In genomic region chr19:50794778-50795664, GRCh38 we compare ENCODE assay signal across 7 cellular contexts. TPM values are rescaled to one million over a fixed set of nuclear protein-coding genes. Genes with fewer than 3 reads are reported as not detected.
DNase-seq lines count a peak whose midpoint lies in the region; ATAC-seq, FAIRE-seq and TF ChIP-seq lines count a peak whose summit lies in the region.

No MANE protein-coding gene starts in this region.

- peak; percentile 13 for ATAC-seq in HepG2

- TF ChIP-seq RAD21 in SK-N-SH (IDR thresholded peaks at IDR 0.05; ENCODE audit: low read length) (no peak), HepG2 (CRISPR knock-in tag; IDR thresholded peaks at IDR 0.05) (no peak)

- no peak for FAIRE-seq in HepG2 (lab: Jason Lieb, UNC)

- CTCF ChIA-PET in HEK293 (lab: Yijun Ruan, JAX) (interaction anchor here (0.6 to 9.4 kb wide), 4 partner anchors 11 to 126 kb away, joined by 3 to 79 read pairs (median 6); no protein-coding TSS in a partner anchor), SK-N-SH (lab: Yijun Ruan, JAX) (interaction anchor here (0.8 to 3.8 kb wide), 4 partner anchors 12 to 127 kb away, joined by 3 to 27 read pairs (median 4); no protein-coding TSS in a partner anchor), HepG2 (lab: Yijun Ruan, JAX; ENCODE audit: low intra/inter-chr PET ratio, low total read pairs) (no interaction called here)

- POLR2A ChIA-PET in HEK293 (lab: Yijun Ruan, JAX), result interaction anchor here (0.8 to 7.9 kb wide), 9 partner anchors 8 to 466 kb away, joined by 3 to 85 read pairs (median 3); partner anchors contain the start of gene KCNC3
- POLR2A ChIA-PET in SK-N-SH (lab: Yijun Ruan, JAX), result interaction anchor here (0.6 to 1.5 kb wide), 3 partner anchors 9 to 123 kb away, joined by 3 to 8 read pairs (median 5); no protein-coding TSS in a partner anchor
- POLR2A ChIA-PET in HepG2 (lab: Yijun Ruan, JAX), result interaction anchor here (2.6 kb wide), 1 partner anchor 9 kb away, joined by 27 read pairs; no protein-coding TSS in a partner anchor

- H3K4me1 ChIP-seq in HEK293 (ENCODE audit: control insufficient read depth, insufficient read depth, low read length) (peaks cover 4% of the 10 kb centered on the region; the same call in 1 of the 2 replicates), SK-N-SH (ENCODE audit: control insufficient read depth in 1 of 2, insufficient read depth in 2 of 2, low read depth in 1 of 2, low read length in 1 of 2) (no peaks in the 10 kb centered on the region; a peak in 1 of 4 replicates), HepG2 (ENCODE audit: insufficient read depth, low read length) (peaks cover 24% of the 10 kb centered on the region), tibial nerve (no peaks in the 10 kb centered on the region)

- H3K36me3 ChIP-seq in GM06990 (ENCODE audit: control insufficient read depth, insufficient read depth, low read length) (peaks cover 33% of the 10 kb centered on the region), HEK293 (ENCODE audit: control insufficient read depth in 2 of 2, insufficient read depth in 1 of 2, low read length in 2 of 2) (peaks cover 8 to 49% of the 10 kb centered on the region in 2 experiments; a peak in 2 of 3 replicates), SK-N-SH (replicated peaks in 1 of 2; ENCODE audit: control insufficient read depth in 1 of 2, insufficient read depth in 2 of 2, low read length in 1 of 2) (peaks cover 0 to 26% of the 10 kb centered on the region in 2 experiments), HepG2 (replicated peaks in 1 of 2; ENCODE audit: control insufficient read depth in 1 of 2, insufficient read depth in 2 of 2, low read length in 2 of 2) (peaks cover 20 to 26% of the 10 kb centered on the region in 2 experiments; a peak in 4 of 5 replicates), tibial nerve (peaks cover 0 to 47% (median 6%) of the 10 kb centered on the region in 3 donors)

- H3K9ac ChIP-seq in SK-N-SH (no peak overlapping the region), HepG2 (ENCODE audit: insufficient read depth, low read depth, low read length) (no peak overlapping the region)

- H3K4me3 ChIP-seq in GM06990 (replicated peaks; ENCODE audit: low read depth, low read length), result no peak overlapping the region
- no peak overlapping the region for H3K4me3 ChIP-seq in HEK293 (ENCODE audit: low read depth, low read length)
- no peak overlapping the region for H3K4me3 ChIP-seq in SK-N-SH (ENCODE audit: low read depth in 2 of 2, low read length in 1 of 2)
- H3K4me3 ChIP-seq in HepG2 (replicated peaks in 1 of 3; ENCODE audit: insufficient read depth in 1 of 3, low read depth in 2 of 3, low read length in 3 of 3), result no peak overlapping the region
- H3K4me3 ChIP-seq in tibial nerve, result no peak overlapping the region

- peaks cover 4% of the 10 kb centered on the region for H3F3A ChIP-seq in SK-N-SH (replicated peaks; ENCODE audit: insufficient read depth)

- DNase-seq in GM06990 (ENCODE audit: extremely low read depth, insufficient read length) (peak; percentile 75), SK-N-SH (peak; percentile 57), HepG2 (ENCODE audit: low spot score) (no peak), NCI-H2029 treated with DMSO at 0.1 percent for 48 hours (lab: John Stamatoyannopoulos, UW) (no peak), tibial nerve (ENCODE audit: low spot score in 2 of 2) (no peak), NCI-H526 treated with DMSO at 0.1 percent for 48 hours (lab: John Stamatoyannopoulos, UW) (no peak)

- peaks cover 46% of the 10 kb centered on the region for H4K20me1 ChIP-seq in SK-N-SH (ENCODE audit: insufficient read depth)
- H4K20me1 ChIP-seq in HepG2 (ENCODE audit: insufficient read depth, low read length), result peaks cover 28% of the 10 kb centered on the region

- H3K9me3 ChIP-seq in HEK293 (ENCODE audit: control insufficient read depth, insufficient read depth, low read depth, low read length) (no peaks in the 10 kb centered on the region), SK-N-SH (no peaks in the 10 kb centered on the region), HepG2 (ENCODE audit: low read length) (no peaks in the 10 kb centered on the region), tibial nerve (no peaks in the 10 kb centered on the region)

- H3K4me2 ChIP-seq in SK-N-SH, result no peak overlapping the region
- no peak overlapping the region for H3K4me2 ChIP-seq in HepG2 (ENCODE audit: low read depth, low read length)

- H3K27me3 ChIP-seq in GM06990 (replicated peaks; ENCODE audit: control insufficient read depth, insufficient read depth, low read length) (no peaks in the 10 kb centered on the region), SK-N-SH (ENCODE audit: insufficient read depth) (no peaks in the 10 kb centered on the region), HepG2 (ENCODE audit: control insufficient read depth in 1 of 2, insufficient read depth in 2 of 2, low read length in 2 of 2) (no peaks in the 10 kb centered on the region; a peak in 1 of 5 replicates), tibial nerve (no peaks in the 10 kb centered on the region)

- in situ Hi-C loops in HepG2 (cut with HindIII; ENCODE audit: extremely low pct_ligation_motif_present, low pct_unique_long_range_greater_than_20kb), result loop anchor here (25.0 kb wide), 1 partner anchor 433 kb away; the partner anchor contains the start of gene NAPSA

- H3K27ac ChIP-seq in HEK293 (ENCODE audit: extremely low read depth, low read depth, low read length) (no peak overlapping the region), SK-N-SH (ENCODE audit: low read depth in 2 of 2, low read length in 1 of 2) (no peak overlapping the region), HepG2 (ENCODE audit: extremely low read length, insufficient read depth, low read length) (no peak overlapping the region), tibial nerve (no peak overlapping the region)

- TF ChIP-seq EP300 in SK-N-SH (IDR thresholded peaks at IDR 0.05; ENCODE audit: borderline replicate concordance in 1 of 2, low read depth in 1 of 2, low read length in 1 of 2), result no peak
- no peak for TF ChIP-seq EP300 in HepG2 (IDR thresholded peaks at IDR 0.05; ENCODE audit: low read depth in 2 of 2, low read length in 2 of 2)
- no peak for TF ChIP-seq EP300 in HepG2 (CRISPR knock-in tag; IDR thresholded peaks at IDR 0.05; ENCODE audit: borderline replicate concordance)
- TF ChIP-seq EP300 in tibial nerve (IDR thresholded peaks at IDR 0.05), result no peak

- H3K79me2 ChIP-seq in SK-N-SH (ENCODE audit: insufficient read depth) (peaks cover 4% of the 10 kb centered on the region; the same call in 1 of the 2 replicates), HepG2 (ENCODE audit: insufficient read depth, low read length) (peaks cover 2% of the 10 kb centered on the region)

- 53% methylated on average over 19 of the region's 23 CpGs for WGBS in SK-N-SH (ENCODE audit: low lambda C conversion rate)
- WGBS in HepG2 (ENCODE audit: low lambda C conversion rate), result 75% methylated on average over 13 of the region's 23 CpGs
- 44 to 49% methylated on average over 15 to 18 of the region's 23 CpGs for WGBS in tibial nerve, 2 donors

- no peaks in the 10 kb centered on the region for H3K9me2 ChIP-seq in SK-N-SH

- BruUV-seq in HepG2 (replicated peaks; lab: Mats Ljungman, UMichigan), result TSS peak; percentile 6

- TF ChIP-seq CTCF in GM06990 (IDR thresholded peaks at IDR 0.05; ENCODE audit: insufficient read depth, low read length, poor library complexity, severe bottlenecking) (peak; percentile 49), HEK293 (tag by site-specific recombination; IDR thresholded peaks at IDR 0.05) (peak; percentile 77), SK-N-SH (IDR thresholded peaks at IDR 0.05) (peak; percentile 23; the same call in 1 of the 2 replicates), HepG2 (CRISPR knock-in tag; IDR thresholded peaks at IDR 0.05) (peak; percentile 18; the same call in 1 of the 2 replicates), tibial nerve (IDR thresholded peaks at IDR 0.05) (no peak)

- H2AFZ ChIP-seq in SK-N-SH (ENCODE audit: low read depth) (no peak overlapping the region), HepG2 (ENCODE audit: low read length) (no peak overlapping the region)

- TF ChIP-seq POLR2A in HepG2 (IDR thresholded peaks at IDR 0.05; ENCODE audit: insufficient read depth in 1 of 2, low read depth in 2 of 2, low read length in 2 of 2) (peak; percentile 45 to 76; a peak in 3 of 4 replicates), tibial nerve (IDR thresholded peaks at IDR 0.05) (no peak)

- intact Hi-C loops in HepG2 (cut with micrococcal nuclease; ENCODE audit: unreplicated experiment), result no loop called here

RNA-seq across cellular contexts. Expression of gene ACP4, which starts 4.8 kb away (rescaled TPM):
- polyA plus RNA-seq in SK-N-SH (2012; rRNA removed) (not detected in 2 replicates), HepG2 (2011; rRNA removed) (0.08 TPM in 1 of 2 replicates, not detected in the other)
- not detected in 2 replicates for polyA plus RNA-seq in SK-N-SH (2012; cell fraction: cytosol; rRNA removed)
- polyA plus RNA-seq in SK-N-SH (2012; cell fraction: nucleus; rRNA removed), result not detected in 2 replicates
- total RNA-seq in HepG2 (2016; rRNA removed; fragmentation: Illumina TruSeq; extraction: Trizol) (not detected in 2 replicates), tibial nerve (not detected)
- not detected in 2 replicates for total RNA-seq in HepG2 (2016; cell fraction: cytosol; rRNA removed; fragmentation: Illumina TruSeq; extraction: Trizol; ENCODE audit: low read depth)
- total RNA-seq in HepG2 (2016; cell fraction: insoluble cytoplasmic fraction; rRNA removed; fragmentation: Illumina TruSeq; extraction: Trizol), result not detected in 2 replicates
- not detected in 2 replicates for total RNA-seq in HepG2 (2016; cell fraction: membrane; rRNA removed; fragmentation: Illumina TruSeq; extraction: Trizol)
- not detected in 2 replicates for total RNA-seq in HepG2 (2016; cell fraction: nucleus; rRNA removed; fragmentation: Illumina TruSeq; extraction: Trizol)
- not detected in 2 replicates for polyA plus RNA-seq in HepG2 (2011; cell fraction: cytosol; rRNA removed)
- polyA plus RNA-seq in HepG2 (2011; cell fraction: nucleus; rRNA removed), result 0.11 TPM in 1 of 2 replicates, not detected in the other
- polyA plus RNA-seq in HepG2 (2012), result not detected in 2 replicates
- not detected in 2 replicates for polyA plus RNA-seq in HepG2 (2016; cell fraction: cytosol; fragmentation: Illumina TruSeq; extraction: Trizol; ENCODE audit: low read depth)
- not detected in 2 replicates for polyA plus RNA-seq in HepG2 (2016; cell fraction: insoluble cytoplasmic fraction; fragmentation: Illumina TruSeq; extraction: Trizol; ENCODE audit: low read depth)
- not detected in 2 replicates for polyA plus RNA-seq in HepG2 (2016; cell fraction: membrane; fragmentation: Illumina TruSeq; extraction: Trizol; ENCODE audit: low read depth)
- polyA plus RNA-seq in HepG2 (2016; cell fraction: nucleus; fragmentation: Illumina TruSeq; extraction: Trizol; ENCODE audit: insufficient read depth, low read depth), result not detected in 2 replicates
- not detected in 2 replicates for polyA minus RNA-seq in HepG2 (2011; rRNA and poly(A)+ RNA removed; ENCODE audit: low replicate concordance)
- not detected in 2 replicates for polyA minus RNA-seq in HepG2 (2011; cell fraction: cytosol; rRNA and poly(A)+ RNA removed)
- not detected in 2 replicates for polyA minus RNA-seq in HepG2 (2011; cell fraction: nucleus; rRNA and poly(A)+ RNA removed)

RNA-seq across cellular contexts. Expression of gene GPR32, which starts 24.8 kb away (rescaled TPM):
- polyA plus RNA-seq in SK-N-SH (2012; rRNA removed), result not detected in 2 replicates
- polyA plus RNA-seq in SK-N-SH (2012; cell fraction: cytosol; rRNA removed), result not detected in 2 replicates
- polyA plus RNA-seq in SK-N-SH (2012; cell fraction: nucleus; rRNA removed), result 0.07 TPM in 1 of 2 replicates, not detected in the other
- not detected in 2 replicates for total RNA-seq in HepG2 (2016; rRNA removed; fragmentation: Illumina TruSeq; extraction: Trizol)
- total RNA-seq in HepG2 (2016; cell fraction: cytosol; rRNA removed; fragmentation: Illumina TruSeq; extraction: Trizol; ENCODE audit: low read depth), result not detected in 2 replicates
- total RNA-seq in HepG2 (2016; cell fraction: insoluble cytoplasmic fraction; rRNA removed; fragmentation: Illumina TruSeq; extraction: Trizol), result not detected in 2 replicates
- not detected in 2 replicates for total RNA-seq in HepG2 (2016; cell fraction: membrane; rRNA removed; fragmentation: Illumina TruSeq; extraction: Trizol)
- not detected in 2 replicates for total RNA-seq in HepG2 (2016; cell fraction: nucleus; rRNA removed; fragmentation: Illumina TruSeq; extraction: Trizol)
- not detected in 2 replicates for polyA plus RNA-seq in HepG2 (2011; rRNA removed)
- polyA plus RNA-seq in HepG2 (2011; cell fraction: cytosol; rRNA removed), result not detected in 2 replicates
- not detected in 2 replicates for polyA plus RNA-seq in HepG2 (2011; cell fraction: nucleus; rRNA removed)
- polyA plus RNA-seq in HepG2 (2012), result not detected in 2 replicates
- polyA plus RNA-seq in HepG2 (2016; cell fraction: cytosol; fragmentation: Illumina TruSeq; extraction: Trizol; ENCODE audit: low read depth), result not detected in 2 replicates
- not detected in 2 replicates for polyA plus RNA-seq in HepG2 (2016; cell fraction: insoluble cytoplasmic fraction; fragmentation: Illumina TruSeq; extraction: Trizol; ENCODE audit: low read depth)
- not detected in 2 replicates for polyA plus RNA-seq in HepG2 (2016; cell fraction: membrane; fragmentation: Illumina TruSeq; extraction: Trizol; ENCODE audit: low read depth)
- not detected in 2 replicates for polyA plus RNA-seq in HepG2 (2016; cell fraction: nucleus; fragmentation: Illumina TruSeq; extraction: Trizol; ENCODE audit: insufficient read depth, low read depth)
- polyA minus RNA-seq in HepG2 (2011; rRNA and poly(A)+ RNA removed; ENCODE audit: low replicate concordance), result 0.16 TPM in 1 of 2 replicates, not detected in the other
- polyA minus RNA-seq in HepG2 (2011; cell fraction: cytosol; rRNA and poly(A)+ RNA removed), result not detected in 2 replicates
- polyA minus RNA-seq in HepG2 (2011; cell fraction: nucleus; rRNA and poly(A)+ RNA removed), result not detected in 2 replicates
- not detected for total RNA-seq in tibial nerve

RNA-seq across cellular contexts. Expression of gene KLK1, which starts 28.6 kb away (rescaled TPM):
- polyA plus RNA-seq in SK-N-SH (2012; rRNA removed) (not detected in 2 replicates), HepG2 (2011; rRNA removed) (not detected in 2 replicates)
- not detected in 2 replicates for polyA plus RNA-seq in SK-N-SH (2012; cell fraction: cytosol; rRNA removed)
- not detected in 2 replicates for polyA plus RNA-seq in SK-N-SH (2012; cell fraction: nucleus; rRNA removed)
- total RNA-seq in HepG2 (2016; rRNA removed; fragmentation: Illumina TruSeq; extraction: Trizol) (not detected in 2 replicates), tibial nerve (1 to 10 TPM in 2 of 4 donors, under 1 TPM in 1, not detected in 1; 0.78 to 1.8 (median 1.5) TPM)
- total RNA-seq in HepG2 (2016; cell fraction: cytosol; rRNA removed; fragmentation: Illumina TruSeq; extraction: Trizol; ENCODE audit: low read depth), result not detected in 2 replicates
- total RNA-seq in HepG2 (2016; cell fraction: insoluble cytoplasmic fraction; rRNA removed; fragmentation: Illumina TruSeq; extraction: Trizol), result not detected in 2 replicates
- total RNA-seq in HepG2 (2016; cell fraction: membrane; rRNA removed; fragmentation: Illumina TruSeq; extraction: Trizol), result not detected in 2 replicates
- not detected in 2 replicates for total RNA-seq in HepG2 (2016; cell fraction: nucleus; rRNA removed; fragmentation: Illumina TruSeq; extraction: Trizol)
- not detected in 2 replicates for polyA plus RNA-seq in HepG2 (2011; cell fraction: cytosol; rRNA removed)
- polyA plus RNA-seq in HepG2 (2011; cell fraction: nucleus; rRNA removed), result not detected in 2 replicates
- polyA plus RNA-seq in HepG2 (2012), result not detected in 2 replicates
- not detected in 2 replicates for polyA plus RNA-seq in HepG2 (2016; cell fraction: cytosol; fragmentation: Illumina TruSeq; extraction: Trizol; ENCODE audit: low read depth)
- polyA plus RNA-seq in HepG2 (2016; cell fraction: insoluble cytoplasmic fraction; fragmentation: Illumina TruSeq; extraction: Trizol; ENCODE audit: low read depth), result not detected in 2 replicates
- not detected in 2 replicates for polyA plus RNA-seq in HepG2 (2016; cell fraction: membrane; fragmentation: Illumina TruSeq; extraction: Trizol; ENCODE audit: low read depth)
- polyA plus RNA-seq in HepG2 (2016; cell fraction: nucleus; fragmentation: Illumina TruSeq; extraction: Trizol; ENCODE audit: insufficient read depth, low read depth), result not detected in 2 replicates
- polyA minus RNA-seq in HepG2 (2011; rRNA and poly(A)+ RNA removed; ENCODE audit: low replicate concordance), result 0.72 TPM in 1 of 2 replicates, not detected in the other
- not detected in 2 replicates for polyA minus RNA-seq in HepG2 (2011; cell fraction: cytosol; rRNA and poly(A)+ RNA removed)
- polyA minus RNA-seq in HepG2 (2011; cell fraction: nucleus; rRNA and poly(A)+ RNA removed), result not detected in 2 replicates

RNA-seq across cellular contexts. Expression of gene KLK15, which starts 38.4 kb away (rescaled TPM):
- polyA plus RNA-seq in SK-N-SH (2012; rRNA removed), result not detected in 2 replicates
- not detected in 2 replicates for polyA plus RNA-seq in SK-N-SH (2012; cell fraction: cytosol; rRNA removed)
- not detected in 2 replicates for polyA plus RNA-seq in SK-N-SH (2012; cell fraction: nucleus; rRNA removed)
- total RNA-seq in HepG2 (2016; rRNA removed; fragmentation: Illumina TruSeq; extraction: Trizol), result not detected in 2 replicates
- not detected in 2 replicates for total RNA-seq in HepG2 (2016; cell fraction: cytosol; rRNA removed; fragmentation: Illumina TruSeq; extraction: Trizol; ENCODE audit: low read depth)
- not detected in 2 replicates for total RNA-seq in HepG2 (2016; cell fraction: insoluble cytoplasmic fraction; rRNA removed; fragmentation: Illumina TruSeq; extraction: Trizol)
- total RNA-seq in HepG2 (2016; cell fraction: membrane; rRNA removed; fragmentation: Illumina TruSeq; extraction: Trizol), result not detected in 2 replicates
- total RNA-seq in HepG2 (2016; cell fraction: nucleus; rRNA removed; fragmentation: Illumina TruSeq; extraction: Trizol), result not detected in 2 replicates
- polyA plus RNA-seq in HepG2 (2011; rRNA removed), result not detected in 2 replicates
- polyA plus RNA-seq in HepG2 (2011; cell fraction: cytosol; rRNA removed), result not detected in 2 replicates
- polyA plus RNA-seq in HepG2 (2011; cell fraction: nucleus; rRNA removed), result not detected in 2 replicates
- not detected in 2 replicates for polyA plus RNA-seq in HepG2 (2012)
- polyA plus RNA-seq in HepG2 (2016; cell fraction: cytosol; fragmentation: Illumina TruSeq; extraction: Trizol; ENCODE audit: low read depth), result not detected in 2 replicates
- polyA plus RNA-seq in HepG2 (2016; cell fraction: insoluble cytoplasmic fraction; fragmentation: Illumina TruSeq; extraction: Trizol; ENCODE audit: low read depth), result not detected in 2 replicates
- polyA plus RNA-seq in HepG2 (2016; cell fraction: membrane; fragmentation: Illumina TruSeq; extraction: Trizol; ENCODE audit: low read depth), result not detected in 2 replicates
- polyA plus RNA-seq in HepG2 (2016; cell fraction: nucleus; fragmentation: Illumina TruSeq; extraction: Trizol; ENCODE audit: insufficient read depth, low read depth), result not detected in 2 replicates
- not detected in 2 replicates for polyA minus RNA-seq in HepG2 (2011; rRNA and poly(A)+ RNA removed; ENCODE audit: low replicate concordance)
- polyA minus RNA-seq in HepG2 (2011; cell fraction: cytosol; rRNA and poly(A)+ RNA removed), result not detected in 2 replicates
- not detected in 2 replicates for polyA minus RNA-seq in HepG2 (2011; cell fraction: nucleus; rRNA and poly(A)+ RNA removed)
- not detected for total RNA-seq in tibial nerve

RNA-seq across cellular contexts. Expression of gene KLK3, which starts 59.7 kb away (rescaled TPM):
- polyA plus RNA-seq in SK-N-SH (2012; rRNA removed) (not detected in 2 replicates), HepG2 (2011; rRNA removed) (not detected in 2 replicates)
- not detected in 2 replicates for polyA plus RNA-seq in SK-N-SH (2012; cell fraction: cytosol; rRNA removed)
- not detected in 2 replicates for polyA plus RNA-seq in SK-N-SH (2012; cell fraction: nucleus; rRNA removed)
- total RNA-seq in HepG2 (2016; rRNA removed; fragmentation: Illumina TruSeq; extraction: Trizol) (not detected in 2 replicates), tibial nerve (not detected)
- not detected in 2 replicates for total RNA-seq in HepG2 (2016; cell fraction: cytosol; rRNA removed; fragmentation: Illumina TruSeq; extraction: Trizol; ENCODE audit: low read depth)
- not detected in 2 replicates for total RNA-seq in HepG2 (2016; cell fraction: insoluble cytoplasmic fraction; rRNA removed; fragmentation: Illumina TruSeq; extraction: Trizol)
- total RNA-seq in HepG2 (2016; cell fraction: membrane; rRNA removed; fragmentation: Illumina TruSeq; extraction: Trizol), result not detected in 2 replicates
- total RNA-seq in HepG2 (2016; cell fraction: nucleus; rRNA removed; fragmentation: Illumina TruSeq; extraction: Trizol), result not detected in 2 replicates
- not detected in 2 replicates for polyA plus RNA-seq in HepG2 (2011; cell fraction: cytosol; rRNA removed)
- not detected in 2 replicates for polyA plus RNA-seq in HepG2 (2011; cell fraction: nucleus; rRNA removed)
- not detected in 2 replicates for polyA plus RNA-seq in HepG2 (2012)
- not detected in 2 replicates for polyA plus RNA-seq in HepG2 (2016; cell fraction: cytosol; fragmentation: Illumina TruSeq; extraction: Trizol; ENCODE audit: low read depth)
- polyA plus RNA-seq in HepG2 (2016; cell fraction: insoluble cytoplasmic fraction; fragmentation: Illumina TruSeq; extraction: Trizol; ENCODE audit: low read depth), result not detected in 2 replicates
- polyA plus RNA-seq in HepG2 (2016; cell fraction: membrane; fragmentation: Illumina TruSeq; extraction: Trizol; ENCODE audit: low read depth), result not detected in 2 replicates
- polyA plus RNA-seq in HepG2 (2016; cell fraction: nucleus; fragmentation: Illumina TruSeq; extraction: Trizol; ENCODE audit: insufficient read depth, low read depth), result not detected in 2 replicates
- not detected in 2 replicates for polyA minus RNA-seq in HepG2 (2011; rRNA and poly(A)+ RNA removed; ENCODE audit: low replicate concordance)
- polyA minus RNA-seq in HepG2 (2011; cell fraction: cytosol; rRNA and poly(A)+ RNA removed), result not detected in 2 replicates
- not detected in 2 replicates for polyA minus RNA-seq in HepG2 (2011; cell fraction: nucleus; rRNA and poly(A)+ RNA removed)

Comparison
In these comparisons a context has a peak if more than half of its experiments do, and no peak if none do; other contexts are left out.
1. DNase-seq: peak in GM06990 (single experiment) and SK-N-SH (single experiment); none in HepG2 (single experiment), NCI-H2029 treated with DMSO at 0.1 percent for 48 hours (single experiment), tibial nerve (0 of 2) and NCI-H526 treated with DMSO at 0.1 percent for 48 hours (single experiment).
2. CTCF ChIP-seq: peak in GM06990 (single experiment), HEK293 (single experiment), SK-N-SH (single experiment) and HepG2 (single experiment); none in tibial nerve (0 of 5).
3. POLR2A ChIP-seq: peak in HepG2 (2 of 2); none in tibial nerve (0 of 2).